In genomic region chr9:128099932-128100491, GRCh38 we compare ENCODE assay signal across 10 cellular contexts. TPM values are rescaled to one million over a fixed set of nuclear protein-coding genes. Genes with fewer than 3 reads are reported as not detected.
DNase-seq lines count a peak whose midpoint lies in the region; ATAC-seq and TF ChIP-seq lines count a peak whose summit lies in the region.
"Had no signal": no experiment of that assay in that cellular context is flagged by ENCODE, and none has a peak within 500 bp of the region (broad histone marks: within the 10 kb centered on the region; RNA-seq: fewer than 3 reads in every experiment).

No MANE protein-coding gene starts in this region.

- 93 to 94% methylated on average over 8 to 14 of the region's 16 CpGs for WGBS in mesodermal cell (ENCODE audit: insufficient coverage in 2 of 2), 2 experiments
- WGBS in transverse colon (ENCODE audit: low coverage in 1 of 2), 2 donors: 62% methylated on average over 16 of the region's 16 CpGs; no CpG with 5 or more reads in 1 of the 2 donors

- no peak for TF ChIP-seq POLR2A in transverse colon (IDR thresholded peaks at IDR 0.05)

- peak overlapping the region in 1 of 2 donors; percentile 98 for H3K9ac ChIP-seq in colonic mucosa (ENCODE audit: low read depth in 2 of 2, low read length in 2 of 2)

- H3K9me3 Mint-ChIP-seq in activated CD8-positive, alpha-beta memory T cell treated with anti-CD3 and anti-CD28 coated beads, Interleukin-2, amount 10 ng/mL, durations not matched to agents 7 days and 5 days (ENCODE audit: low read depth): no peaks in the 10 kb centered on the region

- no peak overlapping the region for H3K4me3 ChIP-seq in colonic mucosa
- H3K4me3 ChIP-seq in mesodermal cell (ENCODE audit: extremely low read depth, insufficient read depth, low read length, poor library complexity, severe bottlenecking): peak overlapping the region; percentile 50
- peak overlapping the region in 1 of 4 donors; percentile 41 for H3K4me3 ChIP-seq in transverse colon

- H3K4me1 ChIP-seq in colonic mucosa (peaks cover 23% of the 10 kb centered on the region), mesodermal cell (ENCODE audit: control insufficient read depth, insufficient read depth, low read length, poor library complexity, severe bottlenecking) (peaks cover 33% of the 10 kb centered on the region), transverse colon (peaks cover 28 to 62% (median 53%) of the 10 kb centered on the region in 4 donors)

- H3K27ac ChIP-seq in colonic mucosa (peak overlapping the region; percentile 87), mesodermal cell (ENCODE audit: low read depth, low read length, severe bottlenecking) (peak overlapping the region; percentile 100), transverse colon (peak overlapping the region; percentile 86 to 94 (median 92))

- H3K36me3 ChIP-seq in colonic mucosa (peaks cover 9% of the 10 kb centered on the region), mesodermal cell (ENCODE audit: control insufficient read depth, insufficient read depth, low read length) (peaks cover 46% of the 10 kb centered on the region), transverse colon (peaks cover 0 to 21% (median 10%) of the 10 kb centered on the region in 4 donors)

- H3K4me1 Mint-ChIP-seq in activated CD8-positive, alpha-beta memory T cell treated with anti-CD3 and anti-CD28 coated beads, Interleukin-2, amount 10 ng/mL, durations not matched to agents 7 days and 5 days: peaks cover 32% of the 10 kb centered on the region

- no peaks in the 10 kb centered on the region for H3K27me3 Mint-ChIP-seq in activated CD8-positive, alpha-beta memory T cell treated with anti-CD3 and anti-CD28 coated beads, Interleukin-2, amount 10 ng/mL, durations not matched to agents 7 days and 5 days

- no peak for DNase-seq in activated CD8-positive, alpha-beta memory T cell treated with anti-CD3 and anti-CD28 coated beads, Interleukin-2, amount 10 ng/mL, durations not matched to agents 7 days and 5 days
- no peak for DNase-seq in activated CD8-positive, alpha-beta memory T cell treated with anti-CD3 and anti-CD28 coated beads, Interleukin-2, amount 50 U/mL, for 48 hours
- DNase-seq in colonic mucosa (no peak), transverse colon (no peak), DMS79 treated with DMSO at 0.1 percent for 48 hours (lab: John Stamatoyannopoulos, UW) (no peak), HK-2 (ENCODE audit: unreplicated experiment) (no peak)
- DNase-seq in activated naive CD4-positive, alpha-beta T cell treated with anti-CD3 and anti-CD28 coated beads, Interleukin-2, amount 50 U/mL, for 16 hours: no peak

- CTCF ChIA-PET in activated CD8-positive, alpha-beta memory T cell treated with anti-CD3 and anti-CD28 coated beads, Interleukin-2, amount 10 ng/mL, durations not matched to agents 7 days and 5 days (lab: Charles Lee): interaction anchor here (1.5 kb wide), 1 partner anchor 18 kb away, joined by 7 read pairs; no protein-coding TSS in a partner anchor

- H3K27ac Mint-ChIP-seq in activated CD8-positive, alpha-beta memory T cell treated with anti-CD3 and anti-CD28 coated beads, Interleukin-2, amount 10 ng/mL, durations not matched to agents 7 days and 5 days: peak overlapping the region; percentile 18

- ATAC-seq in activated CD8-positive, alpha-beta memory T cell treated with anti-CD3 and anti-CD28 coated beads, Interleukin-2, amount 10 ng/mL, durations not matched to agents 7 days and 5 days: no peak
- ATAC-seq: SK-N-SH treated with all-trans-retinoic acid at 6 μM for 48 hours had no signal

- H3K27me3 ChIP-seq in colonic mucosa (no peaks in the 10 kb centered on the region), transverse colon (no peaks in the 10 kb centered on the region)
- H3K27me3 ChIP-seq: cardiac muscle cell had no signal

- no peak for TF ChIP-seq EP300 in transverse colon (IDR thresholded peaks at IDR 0.05; ENCODE audit: low read depth)

- H3K9me3 ChIP-seq in colonic mucosa (no peaks in the 10 kb centered on the region), mesodermal cell (ENCODE audit: control insufficient read depth, low read length) (no peaks in the 10 kb centered on the region), transverse colon (no peaks in the 10 kb centered on the region)

- in situ Hi-C loops in transverse colon (cut with MboI; ENCODE audit: low pct_ligation_motif_present in 1 of 4, low pct_unique_long_range_greater_than_20kb in 1 of 4, low sequenced_read_pairs in 3 of 4): loop anchor here in 1 of 4 donors (25.0 kb wide), 1 partner anchor 138 kb away; no protein-coding TSS in a partner anchor

- no peak overlapping the region for H3K4me3 Mint-ChIP-seq in activated CD8-positive, alpha-beta memory T cell treated with anti-CD3 and anti-CD28 coated beads, Interleukin-2, amount 10 ng/mL, durations not matched to agents 7 days and 5 days

- H3K36me3 Mint-ChIP-seq in activated CD8-positive, alpha-beta memory T cell treated with anti-CD3 and anti-CD28 coated beads, Interleukin-2, amount 10 ng/mL, durations not matched to agents 7 days and 5 days: peaks cover 21% of the 10 kb centered on the region

- intact Hi-C loops in colonic mucosa (cut with DNase I) (no loop called here), transverse colon (cut with DNase I; ENCODE audit: low total_unique reads) (no loop called here)

- TF ChIP-seq CTCF in colonic mucosa (IDR thresholded peaks at IDR 0.05): no peak
- TF ChIP-seq CTCF in transverse colon (IDR thresholded peaks at IDR 0.05): no peak

RNA-seq across cellular contexts. Expression of gene PTGES2, which starts 27.5 kb away (rescaled TPM):
- total RNA-seq in activated CD8-positive, alpha-beta memory T cell treated with anti-CD3 and anti-CD28 coated beads, Interleukin-2, amount 10 ng/mL, durations not matched to agents 7 days and 5 days: 10 to 100 TPM; 51.0 to 56.4 TPM
- 100 to 1,000 TPM in 1 of 2 donors, 10 to 100 TPM in 1; 93.7 to 142 TPM for total RNA-seq in colonic mucosa
- 36.7 TPM for polyA plus RNA-seq in mesodermal cell (2013, experiment 1 of 2)
- 30.0 TPM for polyA plus RNA-seq in mesodermal cell (2013, experiment 2 of 2)
- 100 to 1,000 TPM; 109 to 434 (median 164) TPM for total RNA-seq in transverse colon

RNA-seq across cellular contexts. Expression of gene SLC25A25, which starts 32.0 kb away (rescaled TPM):
- 10 to 100 TPM; 16.5 to 18.1 TPM for total RNA-seq in activated CD8-positive, alpha-beta memory T cell treated with anti-CD3 and anti-CD28 coated beads, Interleukin-2, amount 10 ng/mL, durations not matched to agents 7 days and 5 days
- 10 to 100 TPM; 12.3 to 19.7 TPM for total RNA-seq in colonic mucosa
- 7.2 TPM for polyA plus RNA-seq in mesodermal cell (2013, experiment 1 of 2)
- polyA plus RNA-seq in mesodermal cell (2013, experiment 2 of 2): 7.5 TPM
- 10 to 100 TPM; 25.5 to 35.5 (median 32.5) TPM for total RNA-seq in transverse colon

RNA-seq across cellular contexts. Expression of gene NAIF1, which starts 32.9 kb away (rescaled TPM):
- 10 to 100 TPM; 13.8 to 16.7 TPM for total RNA-seq in activated CD8-positive, alpha-beta memory T cell treated with anti-CD3 and anti-CD28 coated beads, Interleukin-2, amount 10 ng/mL, durations not matched to agents 7 days and 5 days
- 10 to 100 TPM; 10.8 to 11.6 TPM for total RNA-seq in colonic mucosa
- 7.5 TPM for polyA plus RNA-seq in mesodermal cell (2013, experiment 1 of 2)
- polyA plus RNA-seq in mesodermal cell (2013, experiment 2 of 2): 8.9 TPM
- 10 to 100 TPM in 3 of 4 donors, under 1 TPM in 1; 0.60 to 23.2 (median 14.0) TPM for total RNA-seq in transverse colon

RNA-seq across cellular contexts. Expression of gene LCN2, which starts 49.2 kb away (rescaled TPM):
- total RNA-seq in activated CD8-positive, alpha-beta memory T cell treated with anti-CD3 and anti-CD28 coated beads, Interleukin-2, amount 10 ng/mL, durations not matched to agents 7 days and 5 days: not detected
- total RNA-seq in colonic mucosa (100 to 1,000 TPM; 162 to 374 TPM), transverse colon (100 to 1,000 TPM in 1 of 4 donors, 10 to 100 TPM in 2, 1 to 10 TPM in 1; 8.6 to 115 (median 37.3) TPM)
- not detected for polyA plus RNA-seq in mesodermal cell (2013, experiment 1 of 2)
- not detected for polyA plus RNA-seq in mesodermal cell (2013, experiment 2 of 2)
- total RNA-seq: cardiac muscle cell had no signal
- polyA plus RNA-seq: cardiac muscle cell had no signal
